8 cellular contexts compared by ENCODE assay signal in the genomic region with DNA sequence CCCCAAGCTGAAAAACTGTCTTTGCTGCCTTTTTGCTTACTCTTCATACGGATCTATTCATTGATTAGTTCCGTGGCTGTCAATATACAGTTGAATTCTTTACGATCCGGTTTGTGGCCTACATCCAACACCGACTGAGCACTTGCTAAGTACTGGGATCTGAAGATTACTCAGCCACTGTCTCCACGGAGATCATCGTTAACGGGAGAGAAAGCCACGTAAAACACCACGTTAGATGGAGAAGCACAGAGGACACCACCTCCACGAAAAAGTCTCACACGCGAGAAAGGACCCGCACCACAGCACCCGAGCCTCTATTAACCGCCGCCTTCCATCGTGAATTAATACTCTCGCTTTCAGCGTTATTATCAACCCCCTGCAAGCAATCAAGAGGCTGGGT. TPM values are rescaled to one million over a fixed set of nuclear protein-coding genes. Genes with fewer than 3 reads are reported as not detected.
DNase-seq lines count a peak whose midpoint lies in the region; ATAC-seq and TF ChIP-seq lines count a peak whose summit lies in the region.

No MANE protein-coding gene starts in this region.

- H3K4me3 ChIP-seq in body of pancreas: peak overlapping the region; percentile 64 to 94
- peak overlapping the region; percentile 79 to 95 for H3K4me3 ChIP-seq in testis

- H3K9me3 Mint-ChIP-seq in Calu3 (ENCODE audit: low read depth, unreplicated experiment) (no peaks in the 10 kb centered on the region), IgD-negative memory B cell (no peaks in the 10 kb centered on the region)

- H3K9me3 ChIP-seq in body of pancreas: no peaks in the 10 kb centered on the region
- H3K9me3 ChIP-seq in testis: no peaks in the 10 kb centered on the region

- peaks cover 18% of the 10 kb centered on the region for H3K36me3 Mint-ChIP-seq in Calu3 (ENCODE audit: insufficient read depth, unreplicated experiment)
- peaks cover 6% of the 10 kb centered on the region for H3K36me3 Mint-ChIP-seq in IgD-negative memory B cell

- ATAC-seq in body of pancreas (no peak), HG02973 (IDR thresholded peaks at IDR 0.05; ENCODE audit: unreplicated experiment) (no peak)

- H3K27ac Mint-ChIP-seq in Calu3 (ENCODE audit: unreplicated experiment) (peak overlapping the region; percentile 96), IgD-negative memory B cell (peak overlapping the region; percentile 81 to 99 (median 96))

- H3K27me3 ChIP-seq in body of pancreas (no peaks in the 10 kb centered on the region), layer of hippocampus (ENCODE audit: control insufficient read depth, insufficient read depth, low read length) (no peaks in the 10 kb centered on the region), testis (no peaks in the 10 kb centered on the region)

- peaks cover 9% of the 10 kb centered on the region for H3K4me1 Mint-ChIP-seq in Calu3 (ENCODE audit: low read depth, unreplicated experiment)
- H3K4me1 Mint-ChIP-seq in IgD-negative memory B cell: peaks cover 16 to 26% (median 18%) of the 10 kb centered on the region in 3 donors

- H3K4me3 Mint-ChIP-seq in Calu3 (ENCODE audit: low read depth, unreplicated experiment) (peak overlapping the region; percentile 96), IgD-negative memory B cell (peak overlapping the region; percentile 98 to 100 (median 99))

- H3K4me1 ChIP-seq in body of pancreas (peaks cover 17% of the 10 kb centered on the region), testis (peaks cover 20% of the 10 kb centered on the region)

- TF ChIP-seq CTCF in Calu3 (IDR thresholded peaks at IDR 0.05; ENCODE audit: unreplicated experiment) (no peak), body of pancreas (IDR thresholded peaks at IDR 0.05) (no peak), testis (IDR thresholded peaks at IDR 0.05) (no peak)

- H3K27ac ChIP-seq in body of pancreas (peak overlapping the region; percentile 85 to 95 (median 92)), layer of hippocampus (ENCODE audit: low read depth, low read length) (peak overlapping the region; percentile 93), testis (peak overlapping the region; percentile 95)

- BruUV-seq in Calu3 (replicated peaks; lab: Mats Ljungman, UMichigan): no TSS peak

- H3K36me3 ChIP-seq in body of pancreas (replicated peaks in 1 of 2; ENCODE audit: insufficient read depth in 1 of 2, low read depth in 2 of 2): no peaks in the 10 kb centered on the region
- no peaks in the 10 kb centered on the region for H3K36me3 ChIP-seq in testis (ENCODE audit: low read depth, missing control alignments)

- WGBS in body of pancreas, 2 donors: 1% methylated on average over 14 to 20 of the region's 20 CpGs
- 1% methylated on average over 20 of the region's 20 CpGs for WGBS in testis, 2 donors

- DNase-seq in Calu3: no peak
- DNase-seq in body of pancreas: no peak
- no peak for DNase-seq in testis
- no peak for DNase-seq in NCI-H524 treated with DMSO at 0.1 percent for 48 hours (lab: John Stamatoyannopoulos, UW)
- no peak for DNase-seq in stimulated activated naive CD4-positive, alpha-beta T cell (lab: John Stamatoyannopoulos, UW)

- no peaks in the 10 kb centered on the region for H3K27me3 Mint-ChIP-seq in Calu3 (ENCODE audit: unreplicated experiment)
- no peaks in the 10 kb centered on the region for H3K27me3 Mint-ChIP-seq in IgD-negative memory B cell

- intact Hi-C loops in Calu3 (cut with micrococcal nuclease; ENCODE audit: unreplicated experiment) (no loop called here), body of pancreas (cut with DNase I) (no loop called here), testis (cut with DNase I; ENCODE audit: low total_unique reads) (no loop called here)

- CTCF ChIA-PET in Calu3 (lab: Charles Lee): no interaction called here

- TF ChIP-seq POLR2A in body of pancreas (IDR thresholded peaks at IDR 0.05): no peak
- no peak for TF ChIP-seq POLR2A in testis (IDR thresholded peaks at IDR 0.05)

RNA-seq across cellular contexts. Expression of gene ELP1, which starts 0.7 kb away (rescaled TPM):
- total RNA-seq in Calu3 (2022) (12.8 and 17.9 TPM in 2 replicates), body of pancreas (10 to 100 TPM; 14.5 to 18.2 TPM), testis (10 to 100 TPM; 32.7 to 36.6 TPM)
- polyA plus RNA-seq in IgD-negative memory B cell (14.4 TPM), testis (ENCODE audit: insufficient read depth, low read depth, low replicate concordance) (20.8 TPM)

RNA-seq across cellular contexts. Expression of gene ABITRAM, which starts 1.0 kb away (rescaled TPM):
- total RNA-seq in Calu3 (2022): 6.6 and 7.1 TPM in 2 replicates
- 11.4 TPM for polyA plus RNA-seq in IgD-negative memory B cell
- total RNA-seq in body of pancreas: 1 to 10 TPM; 6.0 to 6.3 TPM
- 10 to 100 TPM in 1 of 2 donors, 1 to 10 TPM in 1; 8.6 to 18.3 TPM for total RNA-seq in testis
- 33.3 TPM for polyA plus RNA-seq in testis (ENCODE audit: insufficient read depth, low read depth, low replicate concordance)
